13 cellular contexts compared by ENCODE assay signal in genomic region chr1:156461141-156461540, GRCh38. TPM values are rescaled to one million over a fixed set of nuclear protein-coding genes. Genes with fewer than 3 reads are reported as not detected.
DNase-seq lines count a peak whose midpoint lies in the region; ATAC-seq lines count a peak whose summit lies in the region.
"Had no signal": no experiment of that assay in that cellular context is flagged by ENCODE, and none has a peak within 500 bp of the region (broad histone marks: within the 10 kb centered on the region; RNA-seq: fewer than 3 reads in every experiment).

No MANE protein-coding gene starts in this region.

- H3K9me3 Mint-ChIP-seq in CD8-positive, alpha-beta memory T cell = no peaks in the 10 kb centered on the region
- H3K9me3 Mint-ChIP-seq in activated T-helper 17 cell treated with anti-CD3 and anti-CD28 coated beads, Interleukin-2, amount 50 U/mL, for 72 hours = no peaks in the 10 kb centered on the region
- H3K9me3 Mint-ChIP-seq in memory B cell = no peaks in the 10 kb centered on the region

- H3K36me3 Mint-ChIP-seq in CD8-positive, alpha-beta memory T cell = peaks cover 0 to 29% (median 10%) of the 10 kb centered on the region in 3 donors
- peaks cover 28% of the 10 kb centered on the region for H3K36me3 Mint-ChIP-seq in activated T-helper 17 cell treated with anti-CD3 and anti-CD28 coated beads, Interleukin-2, amount 50 U/mL, for 72 hours (ENCODE audit: low read depth)
- H3K36me3 Mint-ChIP-seq in memory B cell = peaks cover 10% of the 10 kb centered on the region

- H3K4me1 Mint-ChIP-seq in CD8-positive, alpha-beta memory T cell = peaks cover 15 to 44% (median 36%) of the 10 kb centered on the region in 3 donors
- H3K4me1 Mint-ChIP-seq in activated T-helper 17 cell treated with anti-CD3 and anti-CD28 coated beads, Interleukin-2, amount 50 U/mL, for 72 hours = peaks cover 13% of the 10 kb centered on the region
- peaks cover 19% of the 10 kb centered on the region for H3K4me1 Mint-ChIP-seq in memory B cell

- no peak for DNase-seq in CD8-positive, alpha-beta memory T cell
- DNase-seq in memory B cell (ENCODE audit: low spot score in 2 of 2) = no peak
- DNase-seq in activated effector memory CD4-positive, alpha-beta T cell treated with anti-CD3 and anti-CD28 coated beads, Interleukin-2, amount 50 U/mL, for 16 hours = no peak
- DNase-seq: activated CD4-positive, CD25-positive, alpha-beta regulatory T cell treated with anti-CD3 and anti-CD28 coated beads, Interleukin-2, amount 50 U/mL, for 72 hours; glutamatergic neuron; NCI-H1048; NCI-H526 treated with DMSO at 0.1 percent for 48 hours; retina; SIG-M5 had no signal

- H3K27ac Mint-ChIP-seq in CD8-positive, alpha-beta memory T cell = peak overlapping the region in 6 of 8 donors; percentile 9 to 77 (median 62)
- peak overlapping the region; percentile 6 for H3K27ac Mint-ChIP-seq in activated T-helper 17 cell treated with anti-CD3 and anti-CD28 coated beads, Interleukin-2, amount 50 U/mL, for 72 hours
- peak overlapping the region; percentile 66 for H3K27ac Mint-ChIP-seq in memory B cell

- ATAC-seq in activated T-helper 17 cell treated with anti-CD3 and anti-CD28 coated beads, Interleukin-2, amount 50 U/mL, for 72 hours (replicated peaks) = no peak
- ATAC-seq in memory B cell (ENCODE audit: low read depth) (no peak), HG02610 (IDR thresholded peaks at IDR 0.05; ENCODE audit: unreplicated experiment) (no peak), HG03432 (IDR thresholded peaks at IDR 0.05; ENCODE audit: unreplicated experiment) (no peak)

- peaks cover 0 to 1% of the 10 kb centered on the region in 2 donors for H3K27me3 Mint-ChIP-seq in CD8-positive, alpha-beta memory T cell
- H3K27me3 Mint-ChIP-seq in activated T-helper 17 cell treated with anti-CD3 and anti-CD28 coated beads, Interleukin-2, amount 50 U/mL, for 72 hours = no peaks in the 10 kb centered on the region
- H3K27me3 Mint-ChIP-seq in memory B cell = no peaks in the 10 kb centered on the region

- H3K4me3 ChIP-seq in CD8-positive, alpha-beta memory T cell (ENCODE audit: low read length) = no peak overlapping the region
- H3K4me3 ChIP-seq in stomach smooth muscle (ENCODE audit: low read length in 2 of 2) = no peak overlapping the region

- POLR2A ChIA-PET in CD8-positive, alpha-beta memory T cell (lab: Charles Lee) = no interaction called here

- H3K9ac ChIP-seq in stomach smooth muscle (ENCODE audit: low read length in 2 of 2) = no peak overlapping the region

- H3K27ac ChIP-seq in CD8-positive, alpha-beta memory T cell (ENCODE audit: low read depth, low read length) = no peak overlapping the region
- H3K27ac ChIP-seq in stomach smooth muscle (ENCODE audit: low read length) = peak overlapping the region; percentile 62

- CTCF ChIA-PET in CD8-positive, alpha-beta memory T cell (lab: Charles Lee) = interaction anchor here (1.0 to 2.1 kb wide), 3 partner anchors 15 to 120 kb away, joined by 3 to 7 read pairs (median 6); no protein-coding TSS in a partner anchor

- peaks cover 10% of the 10 kb centered on the region for H3K4me1 ChIP-seq in CD8-positive, alpha-beta memory T cell (ENCODE audit: insufficient read depth, low read length)
- peaks cover 48% of the 10 kb centered on the region for H3K4me1 ChIP-seq in stomach smooth muscle (ENCODE audit: control insufficient read depth, insufficient read depth, low read length)

- H3K4me3 Mint-ChIP-seq in CD8-positive, alpha-beta memory T cell = no peak overlapping the region
- H3K4me3 Mint-ChIP-seq in activated T-helper 17 cell treated with anti-CD3 and anti-CD28 coated beads, Interleukin-2, amount 50 U/mL, for 72 hours = no peak overlapping the region
- no peak overlapping the region for H3K4me3 Mint-ChIP-seq in memory B cell

- H3K27me3 ChIP-seq in CD8-positive, alpha-beta memory T cell (ENCODE audit: insufficient read depth, low read length, poor library complexity, severe bottlenecking) = no peaks in the 10 kb centered on the region
- H3K27me3 ChIP-seq in stomach smooth muscle (ENCODE audit: control insufficient read depth in 1 of 2, insufficient read depth in 2 of 2, low read length in 2 of 2) = no peaks in the 10 kb centered on the region

- H3K9me3 ChIP-seq in CD8-positive, alpha-beta memory T cell (ENCODE audit: low read length) = no peaks in the 10 kb centered on the region
- H3K9me3 ChIP-seq in stomach smooth muscle (ENCODE audit: control insufficient read depth in 2 of 2, low read length in 2 of 2) = no peaks in the 10 kb centered on the region

- peaks cover 12% of the 10 kb centered on the region for H3K36me3 ChIP-seq in CD8-positive, alpha-beta memory T cell (ENCODE audit: insufficient read depth, low read length)
- H3K36me3 ChIP-seq in stomach smooth muscle (ENCODE audit: control insufficient read depth in 2 of 2, insufficient read depth in 2 of 2, low read length in 2 of 2) = peaks cover 9 to 10% of the 10 kb centered on the region in 2 donors

RNA-seq across cellular contexts. Expression of gene MEF2D, which starts 39.4 kb away (rescaled TPM):
- total RNA-seq in CD8-positive, alpha-beta memory T cell = 10 to 100 TPM; 32.9 to 35.4 TPM
- 19.2 TPM for polyA plus RNA-seq in CD8-positive, alpha-beta memory T cell
- 10 to 100 TPM; 34.4 to 68.5 TPM for total RNA-seq in activated T-helper 17 cell treated with anti-CD3 and anti-CD28 coated beads, Interleukin-2, amount 50 U/mL, for 72 hours

Comparison
In these comparisons a context has a peak if more than half of its experiments do, and no peak if none do; other contexts are left out.
1. H3K27ac Mint-ChIP-seq: peak in every context shown above with its lines; median percentile 66 in memory B cell; 62 in CD8-positive, alpha-beta memory T cell; 6 in activated T-helper 17 cell treated with anti-CD3 and anti-CD28 coated beads, Interleukin-2, amount 50 U/mL, for 72 hours.